Comparison of ENCODE assay signal across 8 cellular contexts in the genomic region with DNA sequence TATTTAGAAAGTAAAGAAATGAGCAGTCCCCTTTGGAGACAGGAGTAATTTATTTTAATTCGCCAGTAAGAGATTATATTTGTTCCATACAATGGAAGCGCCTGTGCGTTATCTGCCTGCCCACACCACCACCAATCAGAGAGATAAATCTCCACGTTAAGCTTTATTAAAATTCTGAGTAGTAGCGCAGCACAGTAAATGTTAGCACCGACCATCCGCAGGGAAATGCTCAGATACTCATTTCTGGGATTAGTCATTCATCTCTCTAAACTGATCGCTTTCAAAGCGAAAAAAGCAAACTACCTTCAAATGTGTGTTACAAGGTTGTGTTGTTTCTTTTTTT. TPM values are rescaled to one million over a fixed set of nuclear protein-coding genes. Genes with fewer than 3 reads are reported as not detected.
DNase-seq lines count a peak whose midpoint lies in the region; ATAC-seq lines count a peak whose summit lies in the region.

No MANE protein-coding gene starts in this region.

- H3K36me3 Mint-ChIP-seq in activated T-helper 1 cell treated with anti-CD3 and anti-CD28 coated beads, Interleukin-12 subunit alpha, Interleukin-12 subunit beta, Interleukin-2, Interleukin-4 antibody, amounts not matched to agents 30 ng/mL and 10 ng/mL and 1 ng/mL, durations not matched to agents 14 hours and 24 hours and 36 hours (ENCODE audit: low read depth), result peaks cover 37% of the 10 kb centered on the region

- intact Hi-C loops in activated T-helper 1 cell treated with anti-CD3 and anti-CD28 coated beads, Interleukin-12 subunit alpha, Interleukin-12 subunit beta, Interleukin-2, Interleukin-4 antibody, amounts not matched to agents 30 ng/mL and 10 ng/mL and 1 ng/mL, durations not matched to agents 14 hours and 24 hours and 36 hours (cut with micrococcal nuclease), result loop anchor here (1.0 to 5.0 kb wide), 5 partner anchors 24 to 330 kb away; no protein-coding TSS in a partner anchor

- H3K36me3 ChIP-seq in iPS-18a (ENCODE audit: control insufficient read depth, low read depth, low read length) (no peaks in the 10 kb centered on the region), stomach smooth muscle (ENCODE audit: control insufficient read depth in 2 of 2, insufficient read depth in 2 of 2, low read length in 2 of 2) (peaks cover 4 to 14% of the 10 kb centered on the region in 2 donors)

- H3K9me3 Mint-ChIP-seq in activated T-helper 1 cell treated with anti-CD3 and anti-CD28 coated beads, Interleukin-12 subunit alpha, Interleukin-12 subunit beta, Interleukin-2, Interleukin-4 antibody, amounts not matched to agents 30 ng/mL and 10 ng/mL and 1 ng/mL, durations not matched to agents 14 hours and 24 hours and 36 hours, result no peaks in the 10 kb centered on the region

- no peak for ATAC-seq in HG03520 (IDR thresholded peaks at IDR 0.05; ENCODE audit: unreplicated experiment)

- H3K4me1 ChIP-seq in iPS-18a (ENCODE audit: control insufficient read depth, low read depth, low read length) (peaks cover 48% of the 10 kb centered on the region), stomach smooth muscle (ENCODE audit: control insufficient read depth, insufficient read depth, low read length) (peaks cover 28% of the 10 kb centered on the region)

- no peak overlapping the region for H3K27ac ChIP-seq in iPS-18a (ENCODE audit: low read length)
- H3K27ac ChIP-seq in stomach smooth muscle (ENCODE audit: low read length), result peak overlapping the region; percentile 94

- peak overlapping the region; percentile 92 for H3K4me3 Mint-ChIP-seq in activated T-helper 1 cell treated with anti-CD3 and anti-CD28 coated beads, Interleukin-12 subunit alpha, Interleukin-12 subunit beta, Interleukin-2, Interleukin-4 antibody, amounts not matched to agents 30 ng/mL and 10 ng/mL and 1 ng/mL, durations not matched to agents 14 hours and 24 hours and 36 hours

- DNase-seq in AG08395 (ENCODE audit: low spot score), result peak; percentile 26
- peak; percentile 37 for DNase-seq in HT-29 (ENCODE audit: low spot score)
- no peak for DNase-seq in activated T-helper 1 cell treated with anti-CD3 and anti-CD28 coated beads, Interleukin-12 subunit alpha, Interleukin-12 subunit beta, Interleukin-2, Interleukin-4 antibody, amounts not matched to agents 30 ng/mL and 10 ng/mL and 1 ng/mL, durations not matched to agents 14 hours and 24 hours and 36 hours (ENCODE audit: low spot score)
- DNase-seq in effector CD4-positive, alpha-beta T cell, result no peak
- DNase-seq in NCI-H2196 (lab: John Stamatoyannopoulos, UW; ENCODE audit: unreplicated experiment), result no peak

- H3K27me3 ChIP-seq in iPS-18a (ENCODE audit: control insufficient read depth, insufficient read depth, low read length), result peaks cover 12% of the 10 kb centered on the region
- H3K27me3 ChIP-seq in stomach smooth muscle (ENCODE audit: control insufficient read depth in 1 of 2, insufficient read depth in 2 of 2, low read length in 2 of 2), result no peaks in the 10 kb centered on the region

- H3K27me3 Mint-ChIP-seq in activated T-helper 1 cell treated with anti-CD3 and anti-CD28 coated beads, Interleukin-12 subunit alpha, Interleukin-12 subunit beta, Interleukin-2, Interleukin-4 antibody, amounts not matched to agents 30 ng/mL and 10 ng/mL and 1 ng/mL, durations not matched to agents 14 hours and 24 hours and 36 hours (ENCODE audit: insufficient read depth), result peaks cover 2% of the 10 kb centered on the region

- peak overlapping the region; percentile 79 for H3K27ac Mint-ChIP-seq in activated T-helper 1 cell treated with anti-CD3 and anti-CD28 coated beads, Interleukin-12 subunit alpha, Interleukin-12 subunit beta, Interleukin-2, Interleukin-4 antibody, amounts not matched to agents 30 ng/mL and 10 ng/mL and 1 ng/mL, durations not matched to agents 14 hours and 24 hours and 36 hours

- peaks cover 36% of the 10 kb centered on the region for H3K4me1 Mint-ChIP-seq in activated T-helper 1 cell treated with anti-CD3 and anti-CD28 coated beads, Interleukin-12 subunit alpha, Interleukin-12 subunit beta, Interleukin-2, Interleukin-4 antibody, amounts not matched to agents 30 ng/mL and 10 ng/mL and 1 ng/mL, durations not matched to agents 14 hours and 24 hours and 36 hours (ENCODE audit: low read depth)

- H3K9me3 ChIP-seq in iPS-18a (ENCODE audit: control insufficient read depth, low read depth, low read length) (no peaks in the 10 kb centered on the region), stomach smooth muscle (ENCODE audit: control insufficient read depth in 2 of 2, low read length in 2 of 2) (no peaks in the 10 kb centered on the region)

- H3K4me3 ChIP-seq in iPS-18a (ENCODE audit: low read length) (peak overlapping the region; percentile 87), stomach smooth muscle (ENCODE audit: low read length in 2 of 2) (peak overlapping the region; percentile 74 to 91)

- H3K9ac ChIP-seq in iPS-18a (ENCODE audit: low read length), result peak overlapping the region; percentile 72
- peak overlapping the region; percentile 93 to 95 for H3K9ac ChIP-seq in stomach smooth muscle (ENCODE audit: low read length in 2 of 2)

RNA-seq across cellular contexts. Expression of gene ETS2, which starts 1.2 kb away (rescaled TPM):
- 171 and 172 TPM in 2 replicates for total RNA-seq in HT-29 (2014; rRNA removed; shearing (Covaris generic))
- total RNA-seq in activated T-helper 1 cell treated with anti-CD3 and anti-CD28 coated beads, Interleukin-12 subunit alpha, Interleukin-12 subunit beta, Interleukin-2, Interleukin-4 antibody, amounts not matched to agents 30 ng/mL and 10 ng/mL and 1 ng/mL, durations not matched to agents 14 hours and 24 hours and 36 hours, result 22.9 and 25.8 TPM in 2 replicates

Comparison
In these comparisons a context has a peak if more than half of its experiments do, and no peak if none do; other contexts are left out.
1. DNase-seq: peak in AG08395 (single experiment) and HT-29 (single experiment); none in activated T-helper 1 cell treated with anti-CD3 and anti-CD28 coated beads, Interleukin-12 subunit alpha, Interleukin-12 subunit beta, Interleukin-2, Interleukin-4 antibody, amounts not matched to agents 30 ng/mL and 10 ng/mL and 1 ng/mL, durations not matched to agents 14 hours and 24 hours and 36 hours (single experiment), effector CD4-positive, alpha-beta T cell (single experiment) and NCI-H2196 (single experiment).